Comparison of ENCODE assay signal across 21 cellular contexts in the genomic region with DNA sequence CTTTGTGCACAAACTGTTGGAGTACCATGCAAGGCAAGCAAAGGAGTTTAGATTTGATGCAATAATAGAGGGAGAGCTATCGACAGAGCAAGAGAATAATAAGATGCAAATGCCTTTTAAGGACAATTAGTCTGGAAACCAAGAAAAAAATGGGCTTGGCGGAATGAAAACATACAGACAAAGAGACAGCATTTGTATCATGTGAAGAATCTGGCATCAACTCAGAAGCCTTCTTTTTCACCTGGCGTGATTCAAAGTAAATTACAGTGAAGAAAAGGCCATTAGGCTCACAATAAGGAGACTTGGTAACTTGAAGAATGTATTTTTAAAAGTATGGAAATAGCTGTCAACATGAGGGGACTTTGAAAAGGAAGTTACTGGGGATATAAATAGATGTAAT.
"Had no signal": no experiment of that assay in that cellular context is flagged by ENCODE, and none has a peak within 500 bp of the region (broad histone marks: within the 10 kb centered on the region; RNA-seq: fewer than 3 reads in every experiment).

No MANE protein-coding gene starts in this region.

- H3K4me1 ChIP-seq: body of pancreas, colonic mucosa, lower lobe of right lung, upper lobe of right lung had no signal

- H3K4me3 ChIP-seq: body of pancreas, colonic mucosa, lower lobe of right lung, thoracic aorta, upper lobe of right lung had no signal

- H3K36me3 ChIP-seq: colonic mucosa, lower lobe of right lung, neutrophil, thoracic aorta, upper lobe of right lung, WERI-Rb-1 had no signal

- H3K4me3 Mint-ChIP-seq: activated CD8-positive, alpha-beta T cell treated with anti-CD3 and anti-CD28 coated beads, Interleukin-2, amount 10 ng/mL, durations not matched to agents 7 days and 5 days; activated T-cell treated with anti-CD3 and anti-CD28 coated beads, Interleukin-2, amount 50 U/mL, for 72 hours had no signal

- ATAC-seq: activated CD8-positive, alpha-beta T cell treated with anti-CD3 and anti-CD28 coated beads, Interleukin-2, amount 10 ng/mL, durations not matched to agents 7 days and 5 days; activated naive CD4-positive, alpha-beta T cell treated with anti-CD3 and anti-CD28 coated beads, Interleukin-2, amount 50 U/mL, for 72 hours; activated T-cell treated with anti-CD3 and anti-CD28 coated beads, Interleukin-2, amount 50 U/mL, for 72 hours; body of pancreas; left cardiac atrium; lower lobe of right lung; upper lobe of right lung had no signal

- H3K27ac ChIP-seq: body of pancreas, colonic mucosa, lower lobe of right lung, neutrophil, thoracic aorta, upper lobe of right lung, WERI-Rb-1 had no signal

- H3K36me3 Mint-ChIP-seq: activated naive CD4-positive, alpha-beta T cell treated with anti-CD3 and anti-CD28 coated beads, Interleukin-2, amount 50 U/mL, for 72 hours had no signal

- H3K27ac Mint-ChIP-seq: activated CD8-positive, alpha-beta T cell treated with anti-CD3 and anti-CD28 coated beads, Interleukin-2, amount 10 ng/mL, durations not matched to agents 7 days and 5 days; activated naive CD4-positive, alpha-beta T cell treated with anti-CD3 and anti-CD28 coated beads, Interleukin-2, amount 50 U/mL, for 72 hours; activated T-cell treated with anti-CD3 and anti-CD28 coated beads, Interleukin-2, amount 50 U/mL, for 72 hours had no signal

- H3K9me3 ChIP-seq: body of pancreas, colonic mucosa, lower lobe of right lung, neutrophil, thoracic aorta, upper lobe of right lung had no signal

- H3K27me3 ChIP-seq: body of pancreas, colonic mucosa, neutrophil, upper lobe of right lung had no signal

- DNase-seq: activated CD4-positive, alpha-beta T cell treated with anti-CD3 and anti-CD28 coated beads for 4 hours; activated CD8-positive, alpha-beta memory T cell treated with anti-CD3 and anti-CD28 coated beads, Interleukin-2, amount 50 U/mL, for 4 hours; activated CD8-positive, alpha-beta T cell treated with anti-CD3 and anti-CD28 coated beads, Interleukin-2, amount 10 ng/mL, durations not matched to agents 7 days and 5 days; activated gamma-delta T cell; activated T-cell treated with anti-CD3 and anti-CD28 coated beads, Interleukin-2, amount 50 U/mL, for 72 hours; body of pancreas; central memory CD4-positive, alpha-beta T cell; colonic mucosa; effector CD8-positive, alpha-beta T cell; foreskin fibroblast; left cardiac atrium; lower lobe of right lung; posterior cingulate gyrus; retina; stimulated activated CD4-positive, alpha-beta T cell treated with anti-CD3 and anti-CD28 coated beads, Interleukin-12 subunit alpha, Interleukin-12 subunit beta, amount 100 ng/mL, for 4 hours; stimulated activated CD4-positive, alpha-beta T cell treated with anti-CD3 and anti-CD28 coated beads, Interleukin-2, amount 100 ng/mL, for 24 hours; upper lobe of right lung; WERI-Rb-1 had no signal
